1 cellular context compared by ENCODE assay signal in the genomic region with DNA sequence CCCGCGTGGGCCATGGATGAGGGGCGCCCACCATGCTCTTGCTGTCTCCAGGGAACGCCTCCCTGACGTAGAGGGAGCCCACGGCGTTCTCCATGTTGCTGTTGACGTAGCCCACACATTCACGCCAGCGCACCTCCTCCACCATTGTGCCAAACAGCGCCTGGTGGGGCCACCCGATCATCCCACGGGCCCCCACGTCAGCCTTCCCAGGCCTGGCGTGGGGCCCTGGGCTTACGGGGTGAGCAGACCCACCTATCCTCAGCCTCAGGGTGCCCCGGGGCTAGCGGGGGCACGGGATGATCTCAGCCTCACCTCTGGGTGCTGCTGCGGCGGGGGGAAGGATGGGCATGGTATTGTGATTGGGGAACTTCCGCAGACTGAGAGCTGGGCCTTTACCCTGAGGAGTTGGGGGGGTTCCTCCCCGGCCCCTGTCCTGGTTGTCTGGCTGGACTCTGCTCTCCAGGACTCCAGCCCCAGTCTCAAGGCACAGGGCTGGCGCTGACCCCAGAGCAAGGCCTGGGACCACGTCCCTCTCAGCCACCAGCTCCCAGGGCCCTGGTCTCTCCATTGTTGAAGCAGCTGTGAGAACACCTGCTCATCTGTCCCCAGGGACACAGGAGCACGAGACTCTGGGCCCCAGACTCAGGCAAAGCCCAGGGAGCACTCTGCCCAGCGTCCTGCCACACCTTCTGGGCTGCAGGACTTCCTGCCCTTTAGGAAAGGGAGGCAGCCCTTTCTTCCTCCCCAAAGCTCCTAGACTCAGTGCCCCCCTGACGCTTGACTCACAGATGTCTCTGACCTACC.
A peak's percentile ranks its signal among the peaks of the same experiment; 100 is the strongest.
TF ChIP-seq lines count a peak whose summit lies in the region.

No MANE protein-coding gene starts in this region.

TF ChIP-seq in K562, 482 proteins besides CTCF, POLR2A, EP300 and RAD21:
- no peak for TF ChIP-seq MTA2 (IDR thresholded peaks at IDR 0.05; ENCODE audit: low read depth)
- 0 out of 2 replicates have a peak, but pooled peaks have one; percentile 57 for TF ChIP-seq ZNF263 (CRISPR knock-in tag; IDR thresholded peaks at IDR 0.05; ENCODE audit: borderline replicate concordance)
TF ChIP-seq in K562: peak in this region for 1.
